In genomic region chr11:62575156-62575555, GRCh38 we compare ENCODE assay signal across 8 cellular contexts. TPM values are rescaled to one million over a fixed set of nuclear protein-coding genes. Genes with fewer than 3 reads are reported as not detected.
DNase-seq lines count a peak whose midpoint lies in the region; ATAC-seq and TF ChIP-seq lines count a peak whose summit lies in the region.

No MANE protein-coding gene starts in this region.

- CTCF ChIA-PET in activated CD4-positive, alpha-beta T cell treated with anti-CD3 and anti-CD28 coated beads, Interleukin-2, amount 10 ng/mL, durations not matched to agents 7 days and 5 days (lab: Charles Lee), result interaction anchor here (1.0 to 2.0 kb wide), 8 partner anchors 9 to 187 kb away, joined by 3 to 11 read pairs (median 3); partner anchors contain the start of gene TUT1

- H3K36me3 ChIP-seq in tibial artery, result peaks cover 33 to 66% (median 38%) of the 10 kb centered on the region in 3 donors

- peak overlapping the region; percentile 98 for H3K27ac ChIP-seq in angular gyrus (ENCODE audit: low read depth, low read length)
- peak overlapping the region; percentile 100 for H3K27ac ChIP-seq in layer of hippocampus (ENCODE audit: low read depth, low read length)
- peak overlapping the region; percentile 89 to 95 for H3K27ac ChIP-seq in tibial artery

- H3K4me3 ChIP-seq in tibial artery, result peak overlapping the region; percentile 71 to 82

- peaks cover 48% of the 10 kb centered on the region for H3K4me1 Mint-ChIP-seq in activated CD4-positive, alpha-beta T cell treated with anti-CD3 and anti-CD28 coated beads, Interleukin-2, amount 10 ng/mL, durations not matched to agents 7 days and 5 days

- peak overlapping the region; percentile 96 for H3K4me3 Mint-ChIP-seq in activated CD4-positive, alpha-beta T cell treated with anti-CD3 and anti-CD28 coated beads, Interleukin-2, amount 10 ng/mL, durations not matched to agents 7 days and 5 days

- peak overlapping the region; percentile 94 for H3K27ac Mint-ChIP-seq in activated CD4-positive, alpha-beta T cell treated with anti-CD3 and anti-CD28 coated beads, Interleukin-2, amount 10 ng/mL, durations not matched to agents 7 days and 5 days

- H3K9me3 Mint-ChIP-seq in activated CD4-positive, alpha-beta T cell treated with anti-CD3 and anti-CD28 coated beads, Interleukin-2, amount 10 ng/mL, durations not matched to agents 7 days and 5 days, result no peaks in the 10 kb centered on the region

- no peak for ATAC-seq in GM21723 (IDR thresholded peaks at IDR 0.05; ENCODE audit: unreplicated experiment)

- no peak for TF ChIP-seq CTCF in tibial artery (IDR thresholded peaks at IDR 0.05)

- intact Hi-C loops in tibial artery (cut with DNase I; ENCODE audit: low total_unique reads), result no loop called here

- H3K4me1 ChIP-seq in tibial artery, result peaks cover 0 to 28% (median 20%) of the 10 kb centered on the region in 4 donors

- no peaks in the 10 kb centered on the region for H3K27me3 Mint-ChIP-seq in activated CD4-positive, alpha-beta T cell treated with anti-CD3 and anti-CD28 coated beads, Interleukin-2, amount 10 ng/mL, durations not matched to agents 7 days and 5 days

- H3K27me3 ChIP-seq in layer of hippocampus (ENCODE audit: control insufficient read depth, insufficient read depth, low read length), result no peaks in the 10 kb centered on the region
- H3K27me3 ChIP-seq in tibial artery, result no peaks in the 10 kb centered on the region

- peaks cover 47% of the 10 kb centered on the region for H3K36me3 Mint-ChIP-seq in activated CD4-positive, alpha-beta T cell treated with anti-CD3 and anti-CD28 coated beads, Interleukin-2, amount 10 ng/mL, durations not matched to agents 7 days and 5 days (ENCODE audit: low read depth)

- DNase-seq in activated CD4-positive, alpha-beta T cell treated with anti-CD3 and anti-CD28 coated beads, Interleukin-2, amount 10 ng/mL, durations not matched to agents 7 days and 5 days, result no peak
- no peak for DNase-seq in activated CD4-positive, alpha-beta T cell treated with anti-CD3 and anti-CD28 coated beads, Interleukin-2, amount 50 U/mL, for 48 hours
- DNase-seq in tibial artery, result peak in 1 of 2 donors; percentile 68
- DNase-seq in stimulated activated naive CD4-positive, alpha-beta T cell (lab: John Stamatoyannopoulos, UW), result no peak
- no peak for DNase-seq in Kasumi-1 (lab: John Stamatoyannopoulos, UW)

- H3K9me3 ChIP-seq in tibial artery, result no peaks in the 10 kb centered on the region

- POLR2A ChIA-PET in activated CD4-positive, alpha-beta T cell treated with anti-CD3 and anti-CD28 coated beads, Interleukin-2, amount 10 ng/mL, durations not matched to agents 7 days and 5 days (lab: Charles Lee), result interaction anchor here (0.6 to 0.7 kb wide), 2 partner anchors 13 to 16 kb away, joined by 3 to 4 read pairs; no protein-coding TSS in a partner anchor

RNA-seq across cellular contexts. Expression of gene EEF1G, which starts 1.5 kb away (rescaled TPM):
- 1,000 to 10,000 TPM; 1,239 to 1,470 TPM for total RNA-seq in activated CD4-positive, alpha-beta T cell treated with anti-CD3 and anti-CD28 coated beads, Interleukin-2, amount 10 ng/mL, durations not matched to agents 7 days and 5 days

RNA-seq across cellular contexts. Expression of gene TUT1, which starts 16.2 kb away (rescaled TPM):
- 10 to 100 TPM; 24.1 to 26.0 TPM for total RNA-seq in activated CD4-positive, alpha-beta T cell treated with anti-CD3 and anti-CD28 coated beads, Interleukin-2, amount 10 ng/mL, durations not matched to agents 7 days and 5 days

RNA-seq across cellular contexts. Expression of gene MTA2, which starts 26.5 kb away (rescaled TPM):
- total RNA-seq in activated CD4-positive, alpha-beta T cell treated with anti-CD3 and anti-CD28 coated beads, Interleukin-2, amount 10 ng/mL, durations not matched to agents 7 days and 5 days, result 100 to 1,000 TPM; 270 to 299 TPM

RNA-seq across cellular contexts. Expression of gene AHNAK, which starts 28.6 kb away (rescaled TPM):
- total RNA-seq in activated CD4-positive, alpha-beta T cell treated with anti-CD3 and anti-CD28 coated beads, Interleukin-2, amount 10 ng/mL, durations not matched to agents 7 days and 5 days, result 100 to 1,000 TPM; 206 to 237 TPM

RNA-seq across cellular contexts. Expression of gene EML3, which starts 37.4 kb away (rescaled TPM):
- total RNA-seq in activated CD4-positive, alpha-beta T cell treated with anti-CD3 and anti-CD28 coated beads, Interleukin-2, amount 10 ng/mL, durations not matched to agents 7 days and 5 days, result 100 to 1,000 TPM; 137 to 144 TPM
